Comparison of ENCODE assay signal across 12 cellular contexts in the genomic region with DNA sequence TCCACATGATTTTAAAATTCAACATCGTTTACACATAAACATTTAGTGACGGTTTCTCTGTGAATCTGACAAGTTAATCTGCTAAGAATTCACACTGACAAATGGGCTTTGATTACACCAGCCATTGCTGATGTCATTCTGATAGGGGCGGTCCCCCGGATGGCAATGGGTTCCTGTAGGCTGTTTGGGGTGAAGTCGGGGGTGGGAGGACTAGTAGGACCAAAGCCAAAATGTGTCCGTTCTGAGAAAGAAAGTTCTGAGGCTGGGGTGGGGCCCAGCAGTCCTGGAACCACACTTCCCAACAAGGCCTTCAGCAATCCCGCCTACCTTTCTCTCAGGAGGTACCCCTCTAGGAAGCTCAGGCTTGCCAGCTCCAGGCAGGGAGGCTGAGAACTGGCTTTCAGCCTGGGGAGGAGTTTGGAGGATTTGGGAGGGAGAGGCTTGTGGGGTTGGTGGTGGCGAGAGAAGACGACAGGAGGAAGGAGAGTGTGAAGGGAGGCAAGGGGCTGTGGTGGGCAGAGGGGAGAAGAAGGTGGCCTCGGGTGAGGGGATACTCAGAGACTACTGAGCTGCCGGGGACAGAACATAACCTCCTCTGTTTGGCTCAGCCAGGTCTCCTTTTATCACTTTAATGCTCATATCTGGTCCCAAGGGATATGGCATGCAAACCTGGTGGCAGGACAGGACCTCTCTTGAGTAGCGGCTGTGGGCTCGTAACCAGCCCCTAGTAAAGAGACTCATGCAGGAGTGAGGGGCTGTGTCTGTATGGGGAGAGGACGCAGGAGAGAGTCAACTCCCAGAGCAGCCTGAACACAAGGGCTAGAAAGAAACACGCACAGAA. TPM values are rescaled to one million over a fixed set of nuclear protein-coding genes. Genes with fewer than 3 reads are reported as not detected.
DNase-seq lines count a peak whose midpoint lies in the region; ATAC-seq and TF ChIP-seq lines count a peak whose summit lies in the region.
"Had no signal": no experiment of that assay in that cellular context is flagged by ENCODE, and none has a peak within 500 bp of the region (broad histone marks: within the 10 kb centered on the region; RNA-seq: fewer than 3 reads in every experiment).

No MANE protein-coding gene starts in this region.

- POLR2A ChIA-PET in activated CD8-positive, alpha-beta T cell treated with anti-CD3 and anti-CD28 coated beads, Interleukin-2, amount 10 ng/mL, durations not matched to agents 7 days and 5 days (lab: Charles Lee), result interaction anchor here (1.3 to 1.4 kb wide), 2 partner anchors 26 to 182 kb away, joined by 3 to 4 read pairs; no protein-coding TSS in a partner anchor

- peaks cover 0 to 19% of the 10 kb centered on the region in 2 donors for H3K36me3 ChIP-seq in gastrocnemius medialis

- intact Hi-C loops in Right ventricle myocardium superior (cut with DNase I) (no loop called here), gastrocnemius medialis (cut with DNase I; ENCODE audit: low total_unique reads) (no loop called here)

- peak overlapping the region; percentile 68 to 82 (median 74) for H3K27ac ChIP-seq in gastrocnemius medialis
- H3K27ac ChIP-seq in foreskin keratinocyte, result no peak overlapping the region

- no peak for TF ChIP-seq CTCF in GM12875 (IDR thresholded peaks at IDR 0.05; ENCODE audit: borderline replicate concordance, insufficient read depth, low read depth, low read length)
- TF ChIP-seq CTCF in gastrocnemius medialis (IDR thresholded peaks at IDR 0.05 in 4 of 5, conservative IDR thresholded peaks at IDR 0.05 in 1 of 5), result no peak
- no peak for TF ChIP-seq CTCF in foreskin keratinocyte (conservative IDR thresholded peaks at IDR 0.05)

- H3K4me3 ChIP-seq in GM12875 (ENCODE audit: low read depth, low read length) (peak overlapping the region; percentile 1), gastrocnemius medialis (no peak overlapping the region)

- H3K9me3 ChIP-seq in gastrocnemius medialis, result no peaks in the 10 kb centered on the region

- no peaks in the 10 kb centered on the region for H3K9me3 Mint-ChIP-seq in activated CD8-positive, alpha-beta T cell treated with anti-CD3 and anti-CD28 coated beads, Interleukin-2, amount 10 ng/mL, durations not matched to agents 7 days and 5 days (ENCODE audit: insufficient read depth)
- H3K9me3 Mint-ChIP-seq: dendritic cell treated with granulocyte-macrophage colony-stimulating factor and Interleukin-4, amounts not matched to agents 40 ng/mL and 50 ng/mL, for 4 days had no signal

- no peak for DNase-seq in activated CD8-positive, alpha-beta T cell treated with anti-CD3 and anti-CD28 coated beads, Interleukin-2, amount 10 ng/mL, durations not matched to agents 7 days and 5 days
- DNase-seq in Right ventricle myocardium superior (peak; percentile 68), gastrocnemius medialis (no peak), erythroblast (lab: John Stamatoyannopoulos, UW) (no peak), foreskin keratinocyte (no peak), hypothalamus (lab: John Stamatoyannopoulos, UW) (no peak), anterior cingulate cortex (lab: John Stamatoyannopoulos, UW) (no peak)
- DNase-seq: activated CD4-positive, CD25-positive, alpha-beta regulatory T cell treated with anti-CD3 and anti-CD28 coated beads, Interleukin-2, amount 50 U/mL, for 72 hours; DMS79 treated with DMSO at 0.1 percent for 48 hours had no signal

- H3K27ac Mint-ChIP-seq in activated CD8-positive, alpha-beta T cell treated with anti-CD3 and anti-CD28 coated beads, Interleukin-2, amount 10 ng/mL, durations not matched to agents 7 days and 5 days, result peak overlapping the region; percentile 79
- H3K27ac Mint-ChIP-seq: dendritic cell treated with granulocyte-macrophage colony-stimulating factor and Interleukin-4, amounts not matched to agents 40 ng/mL and 50 ng/mL, for 4 days had no signal

- H3K4me1 Mint-ChIP-seq in activated CD8-positive, alpha-beta T cell treated with anti-CD3 and anti-CD28 coated beads, Interleukin-2, amount 10 ng/mL, durations not matched to agents 7 days and 5 days (ENCODE audit: low read depth), result peaks cover 74% of the 10 kb centered on the region

- H3K27me3 Mint-ChIP-seq in activated CD8-positive, alpha-beta T cell treated with anti-CD3 and anti-CD28 coated beads, Interleukin-2, amount 10 ng/mL, durations not matched to agents 7 days and 5 days (ENCODE audit: low read depth), result no peaks in the 10 kb centered on the region

- in situ Hi-C loops in gastrocnemius medialis (cut with MboI; ENCODE audit: low sequenced_read_pairs in 4 of 4), result loop anchor here in 2 of 4 donors (5.0 to 10.0 kb wide), 2 partner anchors 181 to 184 kb away; no protein-coding TSS in a partner anchor

- no peak for ATAC-seq in activated CD8-positive, alpha-beta T cell treated with anti-CD3 and anti-CD28 coated beads, Interleukin-2, amount 10 ng/mL, durations not matched to agents 7 days and 5 days
- ATAC-seq in Right ventricle myocardium superior (ENCODE audit: poor library complexity) (peak; percentile 0), gastrocnemius medialis (no peak), foreskin keratinocyte (no peak)

- H3K4me3 Mint-ChIP-seq in activated CD8-positive, alpha-beta T cell treated with anti-CD3 and anti-CD28 coated beads, Interleukin-2, amount 10 ng/mL, durations not matched to agents 7 days and 5 days, result peak overlapping the region; percentile 6
- H3K4me3 Mint-ChIP-seq: dendritic cell treated with granulocyte-macrophage colony-stimulating factor and Interleukin-4, amounts not matched to agents 40 ng/mL and 50 ng/mL, for 4 days had no signal

- H3K27me3 ChIP-seq in gastrocnemius medialis (no peaks in the 10 kb centered on the region), foreskin keratinocyte (no peaks in the 10 kb centered on the region)

- CTCF ChIA-PET in activated CD8-positive, alpha-beta T cell treated with anti-CD3 and anti-CD28 coated beads, Interleukin-2, amount 10 ng/mL, durations not matched to agents 7 days and 5 days (lab: Charles Lee), result interaction anchor here (0.8 to 4.2 kb wide), 11 partner anchors 9 to 220 kb away, joined by 3 to 37 read pairs (median 4); partner anchors contain the start of gene HIC1

- H3K36me3 Mint-ChIP-seq in activated CD8-positive, alpha-beta T cell treated with anti-CD3 and anti-CD28 coated beads, Interleukin-2, amount 10 ng/mL, durations not matched to agents 7 days and 5 days (ENCODE audit: low read depth), result peaks cover 80% of the 10 kb centered on the region

- TF ChIP-seq POLR2A in gastrocnemius medialis (IDR thresholded peaks at IDR 0.05) (no peak), erythroblast (IDR thresholded peaks at IDR 0.05; ENCODE audit: low read length) (no peak)

- peaks cover 38 to 47% of the 10 kb centered on the region in 2 donors for H3K4me1 ChIP-seq in gastrocnemius medialis
- H3K4me1 ChIP-seq in foreskin keratinocyte, result peaks cover 4% of the 10 kb centered on the region

RNA-seq across cellular contexts. Expression of gene HIC1, which starts 8.6 kb away (rescaled TPM):
- total RNA-seq in activated CD8-positive, alpha-beta T cell treated with anti-CD3 and anti-CD28 coated beads, Interleukin-2, amount 10 ng/mL, durations not matched to agents 7 days and 5 days, result 10 to 100 TPM; 66.8 to 70.8 TPM
- total RNA-seq in Right ventricle myocardium superior (19.3 TPM), gastrocnemius medialis (1 to 10 TPM; 4.6 to 9.6 (median 6.9) TPM), foreskin keratinocyte (1.5 and 3.0 TPM in 2 replicates)
- polyA plus RNA-seq in foreskin keratinocyte, result 0.99 and 2.4 TPM in 2 replicates

RNA-seq across cellular contexts. Expression of gene OVCA2, which starts 21.7 kb away (rescaled TPM):
- 10 to 100 TPM; 34.9 to 40.1 TPM for total RNA-seq in activated CD8-positive, alpha-beta T cell treated with anti-CD3 and anti-CD28 coated beads, Interleukin-2, amount 10 ng/mL, durations not matched to agents 7 days and 5 days
- 13.7 TPM for total RNA-seq in Right ventricle myocardium superior
- 10 to 100 TPM; 12.6 to 50.2 (median 34.4) TPM for total RNA-seq in gastrocnemius medialis
- total RNA-seq in foreskin keratinocyte, result 55.7 and 61.6 TPM in 2 replicates
- polyA plus RNA-seq in foreskin keratinocyte, result 71.6 and 74.4 TPM in 2 replicates

RNA-seq across cellular contexts. Expression of gene DPH1, which starts 33.6 kb away (rescaled TPM):
- 10 to 100 TPM; 24.6 to 24.7 TPM for total RNA-seq in activated CD8-positive, alpha-beta T cell treated with anti-CD3 and anti-CD28 coated beads, Interleukin-2, amount 10 ng/mL, durations not matched to agents 7 days and 5 days
- 26.8 TPM for total RNA-seq in Right ventricle myocardium superior
- total RNA-seq in gastrocnemius medialis, result 10 to 100 TPM; 47.2 to 59.9 (median 57.7) TPM
- total RNA-seq in foreskin keratinocyte, result 23.3 and 24.0 TPM in 2 replicates
- 21.6 and 22.7 TPM in 2 replicates for polyA plus RNA-seq in foreskin keratinocyte

RNA-seq across cellular contexts. Expression of gene RTN4RL1, which starts 38.4 kb away (rescaled TPM):
- under 1 TPM; 0.10 to 0.18 TPM for total RNA-seq in activated CD8-positive, alpha-beta T cell treated with anti-CD3 and anti-CD28 coated beads, Interleukin-2, amount 10 ng/mL, durations not matched to agents 7 days and 5 days
- total RNA-seq in Right ventricle myocardium superior (3.4 TPM), gastrocnemius medialis (1 to 10 TPM in 2 of 4 donors, under 1 TPM in 2; 0.31 to 1.7 (median 1.2) TPM), foreskin keratinocyte (2.6 and 4.2 TPM in 2 replicates)
- polyA plus RNA-seq in foreskin keratinocyte, result 2.3 and 3.3 TPM in 2 replicates
- total RNA-seq: mononuclear cell had no signal
